In the genomic region with DNA sequence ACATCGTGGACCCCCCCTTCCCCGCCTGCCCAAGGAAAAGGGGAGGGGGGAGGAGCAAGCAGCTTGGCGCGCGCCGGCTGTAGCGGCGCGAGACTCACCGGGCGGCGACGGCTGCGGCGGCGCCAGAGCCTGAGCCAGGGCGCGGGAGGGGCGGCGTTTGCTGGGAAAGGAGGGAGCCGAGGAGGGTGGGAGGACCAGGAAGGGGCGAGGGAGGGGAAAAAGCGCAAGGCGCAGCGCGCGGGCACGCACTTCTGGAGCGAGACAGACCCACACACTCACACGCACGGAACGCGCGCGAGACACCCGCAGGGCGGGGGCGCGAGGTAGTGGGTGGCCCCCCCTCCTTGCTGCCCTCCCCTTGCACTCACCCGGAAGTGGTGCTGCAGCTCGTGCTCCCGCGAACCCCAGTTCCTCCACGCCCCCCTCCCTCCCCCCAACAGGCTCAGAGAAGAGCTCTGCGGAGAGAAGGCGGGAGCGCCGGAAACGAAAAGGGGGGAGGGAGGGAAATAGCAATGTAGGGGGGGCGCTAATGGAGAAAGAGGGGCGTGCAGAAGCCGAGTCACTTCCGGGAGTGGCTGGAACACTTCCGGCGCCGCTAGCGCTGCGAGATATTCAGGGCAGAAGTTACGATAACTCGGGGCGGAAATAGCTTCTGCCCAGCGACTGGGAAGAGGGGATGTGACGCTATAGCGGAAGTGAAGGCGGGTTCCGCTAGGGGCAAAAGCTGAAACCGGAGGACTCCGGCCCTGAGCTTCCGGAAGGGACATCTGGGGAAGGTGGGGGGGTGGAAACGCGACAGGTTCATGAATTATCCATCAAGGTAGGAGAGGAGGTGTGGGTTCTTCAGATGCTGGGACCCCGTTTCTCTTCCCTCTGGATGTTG, we compare ENCODE assay signal across 8 cellular contexts. TPM values are rescaled to one million over a fixed set of nuclear protein-coding genes. Genes with fewer than 3 reads are reported as not detected.
DNase-seq lines count a peak whose midpoint lies in the region; ATAC-seq, FAIRE-seq and TF ChIP-seq lines count a peak whose summit lies in the region.

A gene (minus strand): TSS at position 376 of the 883 bp plus-strand sequence. CDS start 9,855 bp downstream, outside the sequence.

- H3K9me2 ChIP-seq in OCI-LY7 (ENCODE audit: insufficient read depth, low read length), result no peaks in the 10 kb centered on the region

- CTCF ChIA-PET in OCI-LY7 (lab: Charles Lee; ENCODE audit: unreplicated experiment), result interaction anchor here (0.5 to 1.0 kb wide), 7 partner anchors 9 to 745 kb away, joined by 3 to 18 read pairs (median 6); no protein-coding TSS in a partner anchor

- TF ChIP-seq CTCF in D721Med (IDR thresholded peaks at IDR 0.05; ENCODE audit: insufficient read depth, missing control alignments) (no peak), OCI-LY7 (conservative IDR thresholded peaks at IDR 0.05; ENCODE audit: low read length) (no peak), endothelial cell (IDR thresholded peaks at IDR 0.05; ENCODE audit: unreplicated experiment) (no peak), mesothelial cell of epicardium (IDR thresholded peaks at IDR 0.05; ENCODE audit: unreplicated experiment) (no peak)

- H3K27ac Mint-ChIP-seq in endothelial cell (ENCODE audit: unreplicated experiment) (peak within 1 kb of the TSS; percentile 99), mesothelial cell of epicardium (peak within 1 kb of the TSS; percentile 79)

- H3K4me1 Mint-ChIP-seq in endothelial cell (ENCODE audit: unreplicated experiment), result peaks cover 57% of the 10 kb centered on the region
- peaks cover 29% of the 10 kb centered on the region for H3K4me1 Mint-ChIP-seq in mesothelial cell of epicardium

- H3K27me3 Mint-ChIP-seq in endothelial cell (ENCODE audit: unreplicated experiment), result peaks cover 18% of the 10 kb centered on the region
- peaks cover 6% of the 10 kb centered on the region for H3K27me3 Mint-ChIP-seq in mesothelial cell of epicardium (ENCODE audit: low read depth)

- DNase-seq in D721Med (ENCODE audit: insufficient read length, low spot score) (peak; percentile 82), HuH-7.5 (ENCODE audit: low spot score) (peak; percentile 99), OCI-LY7 (ENCODE audit: low spot score) (peak; percentile 100), activated T-cell treated with anti-CD3 and anti-CD28 coated beads for 1 hour (ENCODE audit: low read depth) (peak; percentile 87), endothelial cell (ENCODE audit: low spot score) (peak; percentile 88), mesothelial cell of epicardium (ENCODE audit: low spot score in 2 of 2, unreplicated experiment in 2 of 2) (peak; percentile 82 to 90)
- DNase-seq in stimulated activated CD8-positive, alpha-beta memory T cell treated with anti-CD3 and anti-CD28 coated beads, Interleukin-15, amount 100 ng/mL, for 48 hours (ENCODE audit: low read depth in 2 of 2), result peak; percentile 93 to 94

- peaks cover 65% of the 10 kb centered on the region for H3K4me1 ChIP-seq in OCI-LY7 (ENCODE audit: insufficient read depth, low read length, poor library complexity, severe bottlenecking)

- no TSS peak for BruUV-seq in OCI-LY7 (replicated peaks; lab: Mats Ljungman, UMichigan)

- H3K36me3 Mint-ChIP-seq in endothelial cell (ENCODE audit: low read depth, unreplicated experiment) (peaks cover 25% of the 10 kb centered on the region), mesothelial cell of epicardium (no peaks in the 10 kb centered on the region)

- peak within 1 kb of the TSS; percentile 78 for H3K27ac ChIP-seq in OCI-LY7 (ENCODE audit: low read depth, low read length, poor library complexity, severe bottlenecking)

- H4K20me1 ChIP-seq in OCI-LY7 (ENCODE audit: insufficient read depth, low read length), result 0 out of 2 replicates have a peak, but pooled peaks cover 5% of the 10 kb centered on the region

- POLR2A ChIA-PET in OCI-LY7 (lab: Charles Lee), result interaction anchor here (0.6 to 2.1 kb wide), 19 partner anchors 8 to 259 kb away, joined by 3 to 12 read pairs (median 4); a partner anchor contains a TSS

- peak within 1 kb of the TSS; percentile 18; the same call in 1 of the 2 replicates for H2AFZ ChIP-seq in OCI-LY7 (ENCODE audit: low read length)

- H3K4me2 ChIP-seq in OCI-LY7 (ENCODE audit: low read length), result peak within 1 kb of the TSS; percentile 99

- intact Hi-C loops in OCI-LY7 (cut with micrococcal nuclease; ENCODE audit: unreplicated experiment), result loop anchor here (1.0 to 5.0 kb wide), 6 partner anchors 26 to 122 kb away; a partner anchor contains a TSS

- no peaks in the 10 kb centered on the region for H3K9me3 Mint-ChIP-seq in endothelial cell (ENCODE audit: unreplicated experiment)
- H3K9me3 Mint-ChIP-seq in mesothelial cell of epicardium, result no peaks in the 10 kb centered on the region

- H3K4me3 Mint-ChIP-seq in endothelial cell (ENCODE audit: unreplicated experiment) (peak within 1 kb of the TSS; percentile 98), mesothelial cell of epicardium (peak within 1 kb of the TSS; percentile 89)

- peaks cover 43% of the 10 kb centered on the region for H3K36me3 ChIP-seq in OCI-LY7 (ENCODE audit: insufficient read depth, low read length)

- ATAC-seq in GM21526 (IDR thresholded peaks at IDR 0.05; ENCODE audit: low FRiP score, unreplicated experiment), result peak; percentile 65

- FAIRE-seq in D721Med (lab: Jason Lieb, UNC), result no peak

- peak within 1 kb of the TSS; percentile 86 for H3K4me3 ChIP-seq in OCI-LY7 (ENCODE audit: low read depth, low read length, poor library complexity, severe bottlenecking)

- no peaks in the 10 kb centered on the region for H3K9me3 ChIP-seq in OCI-LY7 (ENCODE audit: low read length)

- peaks cover 64% of the 10 kb centered on the region for H3K79me2 ChIP-seq in OCI-LY7 (ENCODE audit: insufficient read depth, low read depth, low read length)

RNA-seq across cellular contexts. Expression of the gene that starts here (rescaled TPM):
- 48.2 and 48.6 TPM in 2 replicates for total RNA-seq in OCI-LY7 (2014; rRNA removed; shearing (Covaris generic))
- total RNA-seq in OCI-LY7 (2022) (95.5 and 109 TPM in 2 replicates), endothelial cell (ENCODE audit: unreplicated experiment) (85.2 TPM), mesothelial cell of epicardium (94.9 to 101 TPM (median 96.3 TPM) in 3 replicates)

Comparison
In these comparisons a context has a peak if more than half of its experiments do, and no peak if none do; other contexts are left out.
1. Peak in every context shown above with its lines: DNase-seq, ATAC-seq, H3K4me3 ChIP-seq and H3K27ac ChIP-seq.